Comparison of ENCODE assay signal across 9 cellular contexts in the genomic region with DNA sequence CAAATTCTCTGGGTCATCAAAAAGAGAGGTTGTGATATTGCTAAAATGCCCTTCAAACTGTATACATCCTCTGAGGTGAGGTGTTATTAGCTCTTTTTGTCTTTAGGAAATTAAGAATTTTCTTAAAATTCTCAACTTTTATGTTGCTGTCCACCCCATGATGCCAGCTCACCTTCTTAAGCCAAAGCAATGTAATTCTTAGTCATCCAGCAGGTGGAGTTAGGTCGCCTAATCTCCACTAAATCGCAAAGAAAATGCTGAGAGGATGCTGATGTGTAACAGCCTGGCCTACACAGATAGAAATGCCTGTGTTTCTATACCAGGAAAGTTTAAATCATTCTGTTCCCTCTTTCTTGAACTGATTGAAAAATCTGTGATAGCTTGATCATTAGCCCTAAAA.
DNase-seq lines count a peak whose midpoint lies in the region; ATAC-seq and TF ChIP-seq lines count a peak whose summit lies in the region.
"Had no signal": no experiment of that assay in that cellular context is flagged by ENCODE, and none has a peak within 500 bp of the region (broad histone marks: within the 10 kb centered on the region; RNA-seq: fewer than 3 reads in every experiment).

No MANE protein-coding gene starts in this region.

- H3K36me3 ChIP-seq in CD8-positive, alpha-beta T cell (ENCODE audit: insufficient read depth, low read length): no peaks in the 10 kb centered on the region

- CTCF ChIA-PET in CD8-positive, alpha-beta T cell (lab: Charles Lee): interaction anchor here (0.8 to 2.0 kb wide), 5 partner anchors 10 to 926 kb away, joined by 3 to 5 read pairs (median 3); no protein-coding TSS in a partner anchor

- no peaks in the 10 kb centered on the region for H3K9me3 ChIP-seq in CD8-positive, alpha-beta T cell (ENCODE audit: low read length)

- ATAC-seq in CD8-positive, alpha-beta T cell: no peak
- ATAC-seq in GM18909 (IDR thresholded peaks at IDR 0.05; ENCODE audit: poor library complexity, unreplicated experiment) (peak; percentile 97), HG03095 (IDR thresholded peaks at IDR 0.05; ENCODE audit: unreplicated experiment) (peak; percentile 85)

- H3K9me3 Mint-ChIP-seq in CD8-positive, alpha-beta T cell: no peaks in the 10 kb centered on the region
- H3K9me3 Mint-ChIP-seq: T-cell had no signal

- POLR2A ChIA-PET in CD8-positive, alpha-beta T cell (lab: Charles Lee): no interaction called here

- H3K27ac Mint-ChIP-seq in CD8-positive, alpha-beta T cell: no peak overlapping the region
- H3K27ac Mint-ChIP-seq: T-cell had no signal

- H3K27me3 ChIP-seq in CD8-positive, alpha-beta T cell (ENCODE audit: insufficient read depth, low read length): no peaks in the 10 kb centered on the region

- H3K4me3 ChIP-seq in CD8-positive, alpha-beta T cell (ENCODE audit: low read depth, low read length): no peak overlapping the region

- intact Hi-C loops in CD8-positive, alpha-beta T cell (cut with DNase I, micrococcal nuclease): loop anchor here (2.0 to 10.0 kb wide), 4 partner anchors 772 to 1086 kb away; no protein-coding TSS in a partner anchor

- no peak overlapping the region for H3K4me3 Mint-ChIP-seq in CD8-positive, alpha-beta T cell
- H3K4me3 Mint-ChIP-seq: T-cell had no signal

- H3K27me3 Mint-ChIP-seq in CD8-positive, alpha-beta T cell (ENCODE audit: low read depth): no peaks in the 10 kb centered on the region
- H3K27me3 Mint-ChIP-seq: T-cell had no signal

- H3K27ac ChIP-seq in CD8-positive, alpha-beta T cell (ENCODE audit: low read depth, low read length): no peak overlapping the region

- H3K36me3 Mint-ChIP-seq in CD8-positive, alpha-beta T cell: no peaks in the 10 kb centered on the region
- H3K36me3 Mint-ChIP-seq: T-cell had no signal

- no peak for DNase-seq in CD8-positive, alpha-beta T cell
- peak; percentile 61 for DNase-seq in NCI-H2171 (lab: John Stamatoyannopoulos, UW)
- DNase-seq in brain pericyte (ENCODE audit: low read depth, low spot score): peak; percentile 22
- peak; percentile 53 for DNase-seq in medulla oblongata (ENCODE audit: extremely low spot score)
- DNase-seq in NCI-H187 treated with DMSO at 0.1 percent for 48 hours (lab: John Stamatoyannopoulos, UW): no peak
- no peak for DNase-seq in activated CD8-positive, alpha-beta memory T cell treated with anti-CD3 and anti-CD28 coated beads for 24 hours
- DNase-seq: T-cell had no signal

- H3K4me1 Mint-ChIP-seq in CD8-positive, alpha-beta T cell (ENCODE audit: low read depth): no peaks in the 10 kb centered on the region

- peak; percentile 17 for TF ChIP-seq CTCF in CD8-positive, alpha-beta T cell (IDR thresholded peaks at IDR 0.05)

- no peaks in the 10 kb centered on the region for H3K4me1 ChIP-seq in CD8-positive, alpha-beta T cell (ENCODE audit: insufficient read depth, low read length)

Comparison
In these comparisons a context has a peak if more than half of its experiments do, and no peak if none do; other contexts are left out.
1. DNase-seq: peak in NCI-H2171 (single experiment), brain pericyte (single experiment) and medulla oblongata (single experiment); none in CD8-positive, alpha-beta T cell (0 of 7), NCI-H187 treated with DMSO at 0.1 percent for 48 hours (single experiment) and activated CD8-positive, alpha-beta memory T cell treated with anti-CD3 and anti-CD28 coated beads for 24 hours (single experiment).